Comparison of ENCODE assay signal across 8 cellular contexts in genomic region chr2:209977386-209978239, GRCh38. TPM values are rescaled to one million over a fixed set of nuclear protein-coding genes. Genes with fewer than 3 reads are reported as not detected.
A peak's percentile ranks its signal among the peaks of the same experiment; 100 is the strongest.
DNase-seq lines count a peak whose midpoint lies in the region; ATAC-seq, FAIRE-seq and TF ChIP-seq lines count a peak whose summit lies in the region.

No MANE protein-coding gene starts in this region.

- H3K79me2 ChIP-seq in OCI-LY1 (ENCODE audit: insufficient read depth, low read length) (no peaks in the 10 kb centered on the region), endothelial cell of umbilical vein (ENCODE audit: control insufficient read depth, insufficient read depth, low read length) (no peaks in the 10 kb centered on the region), parathyroid adenoma (peaks cover 7% of the 10 kb centered on the region)

- intact Hi-C loops in endothelial cell of umbilical vein (cut with micrococcal nuclease): loop anchor here (1.0 to 2.0 kb wide), 4 partner anchors 95 to 423 kb away; no protein-coding TSS in a partner anchor
- intact Hi-C loops in head of caudate nucleus (cut with DNase I): loop anchor here (5.0 kb wide), 1 partner anchor 220 kb away; no protein-coding TSS in a partner anchor

- H3K27me3 ChIP-seq in OCI-LY1 (ENCODE audit: insufficient read depth, low read length): no peaks in the 10 kb centered on the region
- peaks cover 2 to 6% of the 10 kb centered on the region in 2 experiments for H3K27me3 ChIP-seq in endothelial cell of umbilical vein (ENCODE audit: control insufficient read depth in 2 of 2, insufficient read depth in 2 of 2, low read length in 2 of 2)
- no peaks in the 10 kb centered on the region for H3K27me3 ChIP-seq in parathyroid adenoma (ENCODE audit: control insufficient read depth, insufficient read depth, low read length)

- H3F3A ChIP-seq in OCI-LY1 (ENCODE audit: insufficient read depth, low read length): no peaks in the 10 kb centered on the region

- no peak overlapping the region for H3K27ac ChIP-seq in OCI-LY1 (ENCODE audit: low read depth, low read length, poor library complexity, severe bottlenecking)
- H3K27ac ChIP-seq in endothelial cell of umbilical vein (ENCODE audit: insufficient read depth, low read depth, low read length): no peak overlapping the region
- no peak overlapping the region for H3K27ac ChIP-seq in parathyroid adenoma

- dilution Hi-C loops in endothelial cell of umbilical vein (cut with MboI; ENCODE audit: extremely low pct_ligation_motif_present, low sequenced_read_pairs): no loop called here

- peak; percentile 61 for ATAC-seq in HG03135 (IDR thresholded peaks at IDR 0.05; ENCODE audit: unreplicated experiment)

- H3K9ac ChIP-seq in OCI-LY1 (ENCODE audit: low read length) (no peak overlapping the region), endothelial cell of umbilical vein (replicated peaks; ENCODE audit: extremely low read depth, insufficient read depth, low read length) (no peak overlapping the region), parathyroid adenoma (no peak overlapping the region)

- CTCF ChIA-PET in endothelial cell of umbilical vein (lab: Charles Lee): interaction anchor here (0.7 to 10.4 kb wide), 14 partner anchors 10 to 1058 kb away, joined by 3 to 169 read pairs (median 6); no protein-coding TSS in a partner anchor

- H3K4me2 ChIP-seq in OCI-LY1 (ENCODE audit: low read length): no peak overlapping the region
- H3K4me2 ChIP-seq in endothelial cell of umbilical vein (ENCODE audit: insufficient read depth, low read length): no peak overlapping the region
- H3K4me2 ChIP-seq in parathyroid adenoma (ENCODE audit: low read length): no peak overlapping the region

- FAIRE-seq in GM18507 (lab: Jason Lieb, UNC) (peak; percentile 81), endothelial cell of umbilical vein (lab: Jason Lieb, UNC) (no peak)

- H4K20me1 ChIP-seq in OCI-LY1 (ENCODE audit: insufficient read depth, low read length) (no peaks in the 10 kb centered on the region), endothelial cell of umbilical vein (replicated peaks; ENCODE audit: control insufficient read depth, extremely low read depth, insufficient read depth, low read length) (no peaks in the 10 kb centered on the region)

- DNase-seq in AG10803 (ENCODE audit: low read depth) (peak; percentile 36), GM18507 (ENCODE audit: extremely low spot score, insufficient read length, low read depth) (peak; percentile 25), endothelial cell of umbilical vein (ENCODE audit: low read depth, low spot score) (peak; percentile 60), head of caudate nucleus (no peak), epidermal melanocyte (ENCODE audit: insufficient read length, low spot score) (no peak)

- no peaks in the 10 kb centered on the region for H3K9me1 ChIP-seq in endothelial cell of umbilical vein (replicated peaks; ENCODE audit: control insufficient read depth, extremely low read depth, insufficient read depth, low read length)

- H2AFZ ChIP-seq in OCI-LY1 (ENCODE audit: low read length) (no peak overlapping the region), endothelial cell of umbilical vein (ENCODE audit: low read depth, low read length) (no peak overlapping the region), parathyroid adenoma (no peak overlapping the region)

- TF ChIP-seq CTCF in AG10803 (conservative IDR thresholded peaks at IDR 0.05; ENCODE audit: low read length) (peak; percentile 62), OCI-LY1 (IDR thresholded peaks at IDR 0.05; ENCODE audit: low read length) (peak; percentile 67), endothelial cell of umbilical vein (IDR thresholded peaks at IDR 0.05; ENCODE audit: extremely low read depth in 1 of 2, insufficient read depth in 1 of 2, low read depth in 1 of 2, low read length in 2 of 2) (peak in 1 of 2 donors; percentile 9), parathyroid adenoma (IDR thresholded peaks at IDR 0.05) (peak; percentile 56)

- H3K4me3 ChIP-seq in AG10803 (ENCODE audit: low read length): no peak overlapping the region
- no peak overlapping the region for H3K4me3 ChIP-seq in OCI-LY1 (ENCODE audit: low read depth, low read length, poor library complexity, severe bottlenecking)
- H3K4me3 ChIP-seq in endothelial cell of umbilical vein (replicated peaks in 1 of 3; ENCODE audit: insufficient read depth in 1 of 3, low read depth in 1 of 3, low read length in 3 of 3): no peak overlapping the region
- H3K4me3 ChIP-seq in parathyroid adenoma (ENCODE audit: low read depth, low read length): no peak overlapping the region

- no peaks in the 10 kb centered on the region for H3K9me3 ChIP-seq in OCI-LY1 (ENCODE audit: low read length)
- H3K9me3 ChIP-seq in endothelial cell of umbilical vein (replicated peaks; ENCODE audit: control insufficient read depth, insufficient read depth, low read length): no peaks in the 10 kb centered on the region
- H3K9me3 ChIP-seq in parathyroid adenoma (ENCODE audit: control insufficient read depth, low read length): no peaks in the 10 kb centered on the region

- no peak for TF ChIP-seq POLR2A in endothelial cell of umbilical vein (IDR thresholded peaks at IDR 0.05; ENCODE audit: low read depth, low read length)

- no peaks in the 10 kb centered on the region for H3K9me2 ChIP-seq in OCI-LY1 (ENCODE audit: low read depth, low read length)

- H3K4me1 ChIP-seq in OCI-LY1 (ENCODE audit: insufficient read depth, low read length, severe bottlenecking) (no peaks in the 10 kb centered on the region), endothelial cell of umbilical vein (ENCODE audit: control insufficient read depth, extremely low read depth, insufficient read depth, low read length) (no peaks in the 10 kb centered on the region), parathyroid adenoma (no peaks in the 10 kb centered on the region)

- no TSS peak for BruUV-seq in endothelial cell of umbilical vein (replicated peaks; lab: Mats Ljungman, UMichigan)

- POLR2A ChIA-PET in endothelial cell of umbilical vein (lab: Charles Lee): no interaction called here

- no peaks in the 10 kb centered on the region for H3K36me3 ChIP-seq in OCI-LY1 (ENCODE audit: insufficient read depth, low read length)
- no peaks in the 10 kb centered on the region for H3K36me3 ChIP-seq in endothelial cell of umbilical vein (ENCODE audit: control insufficient read depth in 2 of 2, extremely low read depth in 1 of 2, insufficient read depth in 2 of 2, low read length in 2 of 2)
- H3K36me3 ChIP-seq in parathyroid adenoma (ENCODE audit: control insufficient read depth, insufficient read depth, low read length): no peaks in the 10 kb centered on the region

TF ChIP-seq in endothelial cell of umbilical vein, 7 proteins besides CTCF, POLR2A, EP300 and RAD21:
- TF ChIP-seq EZH2 (IDR thresholded peaks at IDR 0.05; ENCODE audit: borderline replicate concordance, low read depth, low read length, severe bottlenecking) (no peak), MAX (IDR thresholded peaks at IDR 0.05; ENCODE audit: insufficient read depth, insufficient read length) (no peak), POLR2AphosphoS5 (IDR thresholded peaks at IDR 0.05; ENCODE audit: insufficient read depth, low read depth, low read length) (no peak), JUN (IDR thresholded peaks at IDR 0.05; ENCODE audit: borderline replicate concordance, insufficient read depth, insufficient read length, low read depth) (no peak), GATA2 (IDR thresholded peaks at IDR 0.05; ENCODE audit: insufficient read depth, insufficient read length, low read depth, low read length) (no peak), MYC (IDR thresholded peaks at IDR 0.05; ENCODE audit: low read depth, low read length) (no peak), FOS (IDR thresholded peaks at IDR 0.05; ENCODE audit: borderline replicate concordance, insufficient read depth, low read length) (no peak)

RNA-seq across cellular contexts. Expression of gene RPE, which starts 24.8 kb away (rescaled TPM):
- total RNA-seq in endothelial cell of umbilical vein: 59.7 and 60.7 TPM in 2 replicates
- 65.1 and 97.4 TPM in 2 replicates for polyA plus RNA-seq in endothelial cell of umbilical vein
- polyA plus RNA-seq in endothelial cell of umbilical vein (2011; cell fraction: cytosol; rRNA removed): 66.0 and 81.5 TPM in 2 replicates
- 32.9 and 47.4 TPM in 2 replicates for polyA plus RNA-seq in endothelial cell of umbilical vein (2011; cell fraction: nucleus; rRNA removed)
- 49.5 and 70.9 TPM in 2 replicates for polyA plus RNA-seq in endothelial cell of umbilical vein (2012)
- polyA minus RNA-seq in endothelial cell of umbilical vein: 107 and 122 TPM in 2 replicates
- 54.0 TPM for polyA minus RNA-seq in endothelial cell of umbilical vein (2011; cell fraction: cytosol; rRNA and poly(A)+ RNA removed)
- 30.8 and 44.8 TPM in 2 replicates for polyA minus RNA-seq in endothelial cell of umbilical vein (2011; cell fraction: nucleus; rRNA and poly(A)+ RNA removed)

Comparison
In these comparisons a context has a peak if more than half of its experiments do, and no peak if none do; other contexts are left out.
1. DNase-seq: peak in AG10803 (single experiment), GM18507 (single experiment) and endothelial cell of umbilical vein (single experiment); none in head of caudate nucleus (0 of 42) and epidermal melanocyte (single experiment).